In the genomic region with DNA sequence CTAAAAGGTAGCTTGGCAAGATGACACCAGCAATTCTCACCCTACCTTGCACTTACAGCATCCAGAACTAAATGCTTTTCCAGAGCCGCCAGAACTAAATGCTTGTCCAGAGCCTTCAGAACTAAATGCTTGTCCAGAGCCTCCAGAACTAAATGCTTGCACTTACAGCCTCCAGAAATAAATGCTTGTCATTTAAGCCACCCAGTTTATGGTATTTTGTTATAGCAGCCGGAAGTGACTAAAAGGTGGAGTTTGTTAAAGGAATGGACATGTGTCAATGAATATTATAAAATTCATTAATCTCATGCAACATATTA, we compare ENCODE assay signal across 10 cellular contexts.
DNase-seq lines count a peak whose midpoint lies in the region; ATAC-seq and TF ChIP-seq lines count a peak whose summit lies in the region.
"Had no signal": no experiment of that assay in that cellular context is flagged by ENCODE, and none has a peak within 500 bp of the region (broad histone marks: within the 10 kb centered on the region; RNA-seq: fewer than 3 reads in every experiment).

No MANE protein-coding gene starts in this region.

- CTCF ChIA-PET in SK-N-SH (lab: Yijun Ruan, JAX): no interaction called here

- TF ChIP-seq POLR2A in stomach (IDR thresholded peaks at IDR 0.05) (no peak), upper lobe of left lung (IDR thresholded peaks at IDR 0.05) (no peak)

- DNase-seq in SK-N-SH: no peak
- DNase-seq in SK-N-MC (ENCODE audit: low read depth, low spot score): no peak
- DNase-seq in fibroblast of villous mesenchyme (ENCODE audit: low read depth): no peak
- DNase-seq in stomach: no peak
- no peak for DNase-seq in NCI-H1436 treated with DMSO at 0.1 percent for 48 hours (lab: John Stamatoyannopoulos, UW)
- no peak for DNase-seq in upper lobe of left lung
- no peak for DNase-seq in stimulated activated naive CD4-positive, alpha-beta T cell treated with Interleukin-2 at 50 U/mL for 16 hours (lab: John Stamatoyannopoulos, UW)
- DNase-seq: mucosa of descending colon had no signal

- H3K9me3 ChIP-seq in SK-N-SH (no peaks in the 10 kb centered on the region), SK-N-MC (ENCODE audit: low read depth, low read length) (no peaks in the 10 kb centered on the region), stomach (no peaks in the 10 kb centered on the region), upper lobe of left lung (no peaks in the 10 kb centered on the region)
- H3K9me3 ChIP-seq: mucosa of descending colon had no signal

- TF ChIP-seq EP300 in SK-N-SH (IDR thresholded peaks at IDR 0.05; ENCODE audit: borderline replicate concordance in 1 of 2, low read depth in 1 of 2, low read length in 1 of 2) (no peak), stomach (IDR thresholded peaks at IDR 0.05) (no peak), upper lobe of left lung (IDR thresholded peaks at IDR 0.05) (no peak)

- peak overlapping the region; percentile 63 to 65 for H3K4me3 ChIP-seq in SK-N-SH (ENCODE audit: low read depth in 2 of 2, low read length in 1 of 2)
- peak overlapping the region; percentile 89 for H3K4me3 ChIP-seq in SK-N-MC
- H3K4me3 ChIP-seq in fibroblast of villous mesenchyme (ENCODE audit: low read depth, low read length): peak overlapping the region; percentile 54
- peak overlapping the region in 3 of 4 donors; percentile 29 to 44 (median 36) for H3K4me3 ChIP-seq in stomach
- no peak overlapping the region for H3K4me3 ChIP-seq in upper lobe of left lung
- H3K4me3 ChIP-seq: mucosa of descending colon had no signal

- H3K36me3 ChIP-seq in SK-N-SH (replicated peaks in 1 of 2; ENCODE audit: control insufficient read depth in 1 of 2, insufficient read depth in 2 of 2, low read length in 1 of 2) (no peaks in the 10 kb centered on the region), SK-N-MC (ENCODE audit: insufficient read depth, low read length) (no peaks in the 10 kb centered on the region), stomach (no peaks in the 10 kb centered on the region), upper lobe of left lung (no peaks in the 10 kb centered on the region)

- H3K27ac ChIP-seq in SK-N-SH (ENCODE audit: low read depth in 2 of 2, low read length in 1 of 2): no peak overlapping the region
- no peak overlapping the region for H3K27ac ChIP-seq in SK-N-MC
- no peak overlapping the region for H3K27ac ChIP-seq in stomach
- no peak overlapping the region for H3K27ac ChIP-seq in upper lobe of left lung
- H3K27ac ChIP-seq: RWPE1 had no signal

- no peaks in the 10 kb centered on the region for H4K20me1 ChIP-seq in SK-N-SH (ENCODE audit: insufficient read depth)

- H3K4me1 ChIP-seq in SK-N-SH (ENCODE audit: control insufficient read depth in 1 of 2, insufficient read depth in 2 of 2, low read depth in 1 of 2, low read length in 1 of 2) (peaks cover 0 to 3% of the 10 kb centered on the region in 2 experiments; a peak in 1 of 4 replicates), stomach (peaks cover 0 to 24% (median 10%) of the 10 kb centered on the region in 4 donors), upper lobe of left lung (peaks cover 0 to 18% (median 3%) of the 10 kb centered on the region in 4 donors)

- peak overlapping the region; percentile 82 for H3K4me2 ChIP-seq in SK-N-SH

- intact Hi-C loops in stomach (cut with DNase I; ENCODE audit: low total_unique reads): no loop called here

- TF ChIP-seq CTCF in SK-N-SH (IDR thresholded peaks at IDR 0.05): no peak
- TF ChIP-seq CTCF in fibroblast of villous mesenchyme (IDR thresholded peaks at IDR 0.05; ENCODE audit: insufficient read depth, low read depth, low read length): no peak
- no peak for TF ChIP-seq CTCF in stomach (IDR thresholded peaks at IDR 0.05)
- TF ChIP-seq CTCF in upper lobe of left lung (IDR thresholded peaks at IDR 0.05): no peak

- peak overlapping the region; percentile 61; the same call in 1 of the 2 replicates for H2AFZ ChIP-seq in SK-N-SH (ENCODE audit: low read depth)

- POLR2A ChIA-PET in SK-N-SH (lab: Yijun Ruan, JAX): no interaction called here

- ATAC-seq in SK-N-SH treated with all-trans-retinoic acid at 6 μM for 48 hours: no peak
- no peak for ATAC-seq in upper lobe of left lung (ENCODE audit: low FRiP score in 2 of 2)
- ATAC-seq: mucosa of descending colon had no signal

- TF ChIP-seq RAD21 in SK-N-SH (IDR thresholded peaks at IDR 0.05; ENCODE audit: low read length): no peak

- H3K9ac ChIP-seq in SK-N-SH (no peak overlapping the region), SK-N-MC (ENCODE audit: insufficient read length) (peak overlapping the region; percentile 73)

- H3K27me3 ChIP-seq in SK-N-SH (ENCODE audit: insufficient read depth) (peaks cover 11% of the 10 kb centered on the region; the same call in 1 of the 2 replicates), stomach (peaks cover 0 to 78% (median 37%) of the 10 kb centered on the region in 3 donors), upper lobe of left lung (peaks cover 0 to 4% (median 0%) of the 10 kb centered on the region in 4 donors)

- WGBS in SK-N-SH (ENCODE audit: low lambda C conversion rate): 48% methylated on average over 2 of the region's 2 CpGs
- 43 to 52% (median 46%) methylated on average over 2 of the region's 2 CpGs for WGBS in stomach, 5 donors
- WGBS in upper lobe of left lung, 2 donors: 33 to 55% methylated on average over 2 of the region's 2 CpGs

- H3K79me2 ChIP-seq in SK-N-SH (ENCODE audit: insufficient read depth): no peaks in the 10 kb centered on the region

- no peaks in the 10 kb centered on the region for H3K9me2 ChIP-seq in SK-N-SH

- no peaks in the 10 kb centered on the region for H3F3A ChIP-seq in SK-N-SH (replicated peaks; ENCODE audit: insufficient read depth)

TF ChIP-seq in SK-N-SH, 30 proteins besides CTCF, POLR2A, EP300 and RAD21 (continues in another document):
- TF ChIP-seq MEF2A (IDR thresholded peaks at IDR 0.05; ENCODE audit: borderline replicate concordance, low read depth) (no peak), RFX5 (IDR thresholded peaks at IDR 0.05; ENCODE audit: low read length) (no peak), ELF1 (IDR thresholded peaks at IDR 0.05) (no peak), NRF1 (IDR thresholded peaks at IDR 0.05; ENCODE audit: low read depth, low read length) (no peak), MXI1 (IDR thresholded peaks at IDR 0.05; ENCODE audit: low read depth, low read length) (no peak), FOSL2 (IDR thresholded peaks at IDR 0.05; ENCODE audit: borderline replicate concordance, low read depth) (no peak), POLR2AphosphoS5 (IDR thresholded peaks at IDR 0.05; ENCODE audit: low read depth, low read length) (no peak), RXRA (IDR thresholded peaks at IDR 0.05; ENCODE audit: borderline replicate concordance, low read depth) (no peak), NFIC (IDR thresholded peaks at IDR 0.05; ENCODE audit: borderline replicate concordance) (no peak)
- TF ChIP-seq, protein P1, sequence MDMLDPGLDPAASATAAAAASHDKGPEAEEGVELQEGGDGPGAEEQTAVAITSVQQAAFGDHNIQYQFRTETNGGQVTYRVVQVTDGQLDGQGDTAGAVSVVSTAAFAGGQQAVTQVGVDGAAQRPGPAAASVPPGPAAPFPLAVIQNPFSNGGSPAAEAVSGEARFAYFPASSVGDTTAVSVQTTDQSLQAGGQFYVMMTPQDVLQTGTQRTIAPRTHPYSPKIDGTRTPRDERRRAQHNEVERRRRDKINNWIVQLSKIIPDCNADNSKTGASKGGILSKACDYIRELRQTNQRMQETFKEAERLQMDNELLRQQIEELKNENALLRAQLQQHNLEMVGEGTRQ (IDR thresholded peaks at IDR 0.05; ENCODE audit: borderline replicate concordance, low read depth, low read length): no peak
- TF ChIP-seq, protein P2, sequence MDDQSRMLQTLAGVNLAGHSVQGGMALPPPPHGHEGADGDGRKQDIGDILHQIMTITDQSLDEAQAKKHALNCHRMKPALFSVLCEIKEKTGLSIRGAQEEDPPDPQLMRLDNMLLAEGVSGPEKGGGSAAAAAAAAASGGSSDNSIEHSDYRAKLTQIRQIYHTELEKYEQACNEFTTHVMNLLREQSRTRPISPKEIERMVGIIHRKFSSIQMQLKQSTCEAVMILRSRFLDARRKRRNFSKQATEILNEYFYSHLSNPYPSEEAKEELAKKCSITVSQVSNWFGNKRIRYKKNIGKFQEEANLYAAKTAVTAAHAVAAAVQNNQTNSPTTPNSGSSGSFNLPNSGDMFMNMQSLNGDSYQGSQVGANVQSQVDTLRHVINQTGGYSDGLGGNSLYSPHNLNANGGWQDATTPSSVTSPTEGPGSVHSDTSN (IDR thresholded peaks at IDR 0.05): no peak

TF ChIP-seq in SK-N-SH treated with all-trans-retinoic acid at 6 μM for 48 hours, 23 proteins besides CTCF, POLR2A, EP300 and RAD21 (continues in another document):
- no peak for TF ChIP-seq PPARA (CRISPR knock-in tag; IDR thresholded peaks at IDR 0.05; ENCODE audit: borderline replicate concordance)
- TF ChIP-seq GLIS3 (CRISPR knock-in tag; IDR thresholded peaks at IDR 0.05): no peak
- no peak for TF ChIP-seq BACH2 (CRISPR knock-in tag; IDR thresholded peaks at IDR 0.05; ENCODE audit: borderline replicate concordance)
- TF ChIP-seq, protein P3, sequence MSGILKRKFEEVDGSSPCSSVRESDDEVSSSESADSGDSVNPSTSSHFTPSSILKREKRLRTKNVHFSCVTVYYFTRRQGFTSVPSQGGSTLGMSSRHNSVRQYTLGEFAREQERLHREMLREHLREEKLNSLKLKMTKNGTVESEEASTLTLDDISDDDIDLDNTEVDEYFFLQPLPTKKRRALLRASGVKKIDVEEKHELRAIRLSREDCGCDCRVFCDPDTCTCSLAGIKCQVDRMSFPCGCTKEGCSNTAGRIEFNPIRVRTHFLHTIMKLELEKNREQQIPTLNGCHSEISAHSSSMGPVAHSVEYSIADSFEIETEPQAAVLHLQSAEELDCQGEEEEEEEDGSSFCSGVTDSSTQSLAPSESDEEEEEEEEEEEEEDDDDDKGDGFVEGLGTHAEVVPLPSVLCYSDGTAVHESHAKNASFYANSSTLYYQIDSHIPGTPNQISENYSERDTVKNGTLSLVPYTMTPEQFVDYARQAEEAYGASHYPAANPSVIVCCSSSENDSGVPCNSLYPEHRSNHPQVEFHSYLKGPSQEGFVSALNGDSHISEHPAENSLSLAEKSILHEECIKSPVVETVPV (CRISPR knock-in tag; IDR thresholded peaks at IDR 0.05): no peak
- TF ChIP-seq, protein P4, sequence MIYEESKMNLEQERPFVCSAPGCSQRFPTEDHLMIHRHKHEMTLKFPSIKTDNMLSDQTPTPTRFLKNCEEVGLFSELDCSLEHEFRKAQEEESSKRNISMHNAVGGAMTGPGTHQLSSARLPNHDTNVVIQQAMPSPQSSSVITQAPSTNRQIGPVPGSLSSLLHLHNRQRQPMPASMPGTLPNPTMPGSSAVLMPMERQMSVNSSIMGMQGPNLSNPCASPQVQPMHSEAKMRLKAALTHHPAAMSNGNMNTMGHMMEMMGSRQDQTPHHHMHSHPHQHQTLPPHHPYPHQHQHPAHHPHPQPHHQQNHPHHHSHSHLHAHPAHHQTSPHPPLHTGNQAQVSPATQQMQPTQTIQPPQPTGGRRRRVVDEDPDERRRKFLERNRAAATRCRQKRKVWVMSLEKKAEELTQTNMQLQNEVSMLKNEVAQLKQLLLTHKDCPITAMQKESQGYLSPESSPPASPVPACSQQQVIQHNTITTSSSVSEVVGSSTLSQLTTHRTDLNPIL (CRISPR knock-in tag; IDR thresholded peaks at IDR 0.05; ENCODE audit: low read depth): no peak
- TF ChIP-seq ESRRG (CRISPR knock-in tag; IDR thresholded peaks at IDR 0.05): no peak
- TF ChIP-seq TOX (CRISPR knock-in tag; IDR thresholded peaks at IDR 0.05; ENCODE audit: borderline replicate concordance): no peak
- TF ChIP-seq TCF4 (CRISPR knock-in tag; IDR thresholded peaks at IDR 0.05; ENCODE audit: borderline replicate concordance): no peak

Comparison
In these comparisons a context has a peak if more than half of its experiments do, and no peak if none do; other contexts are left out.
1. H3K4me3 ChIP-seq: peak in SK-N-SH (2 of 2), SK-N-MC (single experiment), fibroblast of villous mesenchyme (single experiment) and stomach (3 of 4); none in upper lobe of left lung (0 of 4).